13 cellular contexts compared by ENCODE assay signal in genomic region chr21:40129809-40130208, GRCh38.
"Had no signal": no experiment of that assay in that cellular context is flagged by ENCODE, and none has a peak within 500 bp of the region (broad histone marks: within the 10 kb centered on the region; RNA-seq: fewer than 3 reads in every experiment).

No MANE protein-coding gene starts in this region.

- H3K36me3 ChIP-seq: heart right ventricle had no signal

- H3K4me3 ChIP-seq: coronary artery, heart right ventricle had no signal

- H3K27ac ChIP-seq: coronary artery, heart right ventricle had no signal

- H3K4me3 Mint-ChIP-seq: naive thymus-derived CD4-positive, alpha-beta T cell; nephron progenitor cell; stimulated activated naive B cell treated with anti-CD40 and anti-IgM and Interleukin-4, amounts not matched to agents 10 μg/mL and 1 μg/mL and 100 μg/mL, for 72 hours had no signal

- H3K4me1 ChIP-seq: heart right ventricle had no signal

- ATAC-seq: esophagus mucosa; heart right ventricle; left lobe of liver; naive thymus-derived CD4-positive, alpha-beta T cell; sciatic nerve; stimulated activated naive B cell treated with anti-CD40 and anti-IgM and Interleukin-4, amounts not matched to agents 10 μg/mL and 1 μg/mL and 100 μg/mL, for 72 hours had no signal

- H3K27ac Mint-ChIP-seq: naive thymus-derived CD4-positive, alpha-beta T cell; nephron progenitor cell; stimulated activated naive B cell treated with anti-CD40 and anti-IgM and Interleukin-4, amounts not matched to agents 10 μg/mL and 1 μg/mL and 100 μg/mL, for 72 hours had no signal

- DNase-seq: effector CD4-positive, alpha-beta T cell; heart right ventricle; hypothalamus; islet precursor cell; naive thymus-derived CD4-positive, alpha-beta T cell; nephron progenitor cell; stimulated activated CD4-positive, alpha-beta T cell treated with anti-CD3 and anti-CD28 coated beads, Interleukin-2, amount 100 ng/mL, for 24 hours; stimulated activated CD4-positive, alpha-beta T cell treated with anti-CD3 and anti-CD28 coated beads, Interleukin-4, amount 100 ng/mL, for 4 hours; stimulated activated naive B cell treated with anti-CD40 and anti-IgM and Interleukin-4, amounts not matched to agents 10 μg/mL and 1 μg/mL and 100 μg/mL, for 72 hours had no signal

- H3K36me3 Mint-ChIP-seq: naive thymus-derived CD4-positive, alpha-beta T cell; stimulated activated naive B cell treated with anti-CD40 and anti-IgM and Interleukin-4, amounts not matched to agents 10 μg/mL and 1 μg/mL and 100 μg/mL, for 72 hours had no signal

- H3K4me1 Mint-ChIP-seq: naive thymus-derived CD4-positive, alpha-beta T cell; nephron progenitor cell; stimulated activated naive B cell treated with anti-CD40 and anti-IgM and Interleukin-4, amounts not matched to agents 10 μg/mL and 1 μg/mL and 100 μg/mL, for 72 hours had no signal
